ENCODE assay signal across 10 cellular contexts in genomic region chr9:755454-756381, GRCh38.
A peak's percentile ranks its signal among the peaks of the same experiment; 100 is the strongest.
DNase-seq lines count a peak whose midpoint lies in the region; ATAC-seq, FAIRE-seq and TF ChIP-seq lines count a peak whose summit lies in the region.
"Had no signal": no experiment of that assay in that cellular context is flagged by ENCODE, and none has a peak within 500 bp of the region (broad histone marks: within the 10 kb centered on the region; RNA-seq: fewer than 3 reads in every experiment).

No MANE protein-coding gene starts in this region.

- no peak overlapping the region for H4K5ac ChIP-seq in mesendoderm (ENCODE audit: low read length)

- H3K27ac Mint-ChIP-seq in activated naive CD8-positive, alpha-beta T cell treated with anti-CD3 and anti-CD28 coated beads, Interleukin-2, amount 10 ng/mL, durations not matched to agents 7 days and 5 days, result peak overlapping the region; percentile 46
- H3K27ac Mint-ChIP-seq in immature natural killer cell, result peak overlapping the region in 2 of 6 donors; percentile 12 to 53
- H3K27ac Mint-ChIP-seq: nephron had no signal

- H3K18ac ChIP-seq in mesendoderm (ENCODE audit: low read length), result no peak overlapping the region

- no peak overlapping the region for H2BK15ac ChIP-seq in mesendoderm (replicated peaks; ENCODE audit: low read depth)

- DNase-seq in ELR (ENCODE audit: low read depth) (peak; percentile 96), HTR-8/SVneo (ENCODE audit: insufficient read length, low spot score) (peak; percentile 47), mesendoderm (peak; percentile 77), immature natural killer cell (no peak), medulla oblongata (ENCODE audit: extremely low spot score) (no peak), kidney (no peak)
- no peak for DNase-seq in activated naive CD8-positive, alpha-beta T cell treated with anti-CD3 and anti-CD28 coated beads, Interleukin-2, amount 10 ng/mL, durations not matched to agents 7 days and 5 days
- DNase-seq: activated CD8-positive, alpha-beta memory T cell treated with anti-CD3 and anti-CD28 coated beads, Interleukin-2, amount 50 U/mL, for 4 hours had no signal

- intact Hi-C loops in kidney (cut with DNase I), result no loop called here

- H3K4me1 ChIP-seq in mesendoderm (ENCODE audit: control insufficient read depth, low read depth, low read length), result peaks cover 5% of the 10 kb centered on the region
- H3K4me1 ChIP-seq in kidney (ENCODE audit: control insufficient read depth in 1 of 2, insufficient read depth in 1 of 2, low read depth in 1 of 2, low read length in 2 of 2), result peaks cover 0 to 9% of the 10 kb centered on the region in 2 donors

- no peak overlapping the region for H3K4me3 ChIP-seq in mesendoderm (ENCODE audit: low read length)
- no peak overlapping the region for H3K4me3 ChIP-seq in kidney (ENCODE audit: low read length in 2 of 2)

- H3K36me3 ChIP-seq in mesendoderm (ENCODE audit: control insufficient read depth, insufficient read depth, low read length) (no peaks in the 10 kb centered on the region), kidney (ENCODE audit: control insufficient read depth in 1 of 2, insufficient read depth in 2 of 2, low read length in 2 of 2) (no peaks in the 10 kb centered on the region)

- H2BK5ac ChIP-seq in mesendoderm (ENCODE audit: low read length), result no peak overlapping the region

- no peaks in the 10 kb centered on the region for H3K79me2 ChIP-seq in mesendoderm (ENCODE audit: control insufficient read depth, insufficient read depth, low read length)

- H2BK120ac ChIP-seq in mesendoderm (ENCODE audit: low read depth, low read length), result no peak overlapping the region

- no peaks in the 10 kb centered on the region for H3K9me3 Mint-ChIP-seq in activated naive CD8-positive, alpha-beta T cell treated with anti-CD3 and anti-CD28 coated beads, Interleukin-2, amount 10 ng/mL, durations not matched to agents 7 days and 5 days
- no peaks in the 10 kb centered on the region for H3K9me3 Mint-ChIP-seq in immature natural killer cell
- H3K9me3 Mint-ChIP-seq: nephron had no signal

- no peak overlapping the region for H4K8ac ChIP-seq in mesendoderm (ENCODE audit: low read depth, low read length)

- peaks cover 48% of the 10 kb centered on the region for H3K4me1 Mint-ChIP-seq in activated naive CD8-positive, alpha-beta T cell treated with anti-CD3 and anti-CD28 coated beads, Interleukin-2, amount 10 ng/mL, durations not matched to agents 7 days and 5 days
- peaks cover 18 to 33% of the 10 kb centered on the region in 2 donors for H3K4me1 Mint-ChIP-seq in immature natural killer cell

- POLR2A ChIA-PET in activated naive CD8-positive, alpha-beta T cell treated with anti-CD3 and anti-CD28 coated beads, Interleukin-2, amount 10 ng/mL, durations not matched to agents 7 days and 5 days (lab: Charles Lee), result interaction anchor here (0.6 to 0.8 kb wide), 4 partner anchors 9 to 446 kb away, joined by 3 to 5 read pairs (median 4); no protein-coding TSS in a partner anchor

- peaks cover 5% of the 10 kb centered on the region for H3K27me3 Mint-ChIP-seq in activated naive CD8-positive, alpha-beta T cell treated with anti-CD3 and anti-CD28 coated beads, Interleukin-2, amount 10 ng/mL, durations not matched to agents 7 days and 5 days
- H3K27me3 Mint-ChIP-seq in immature natural killer cell (ENCODE audit: low read depth in 3 of 3), result peaks cover 0 to 4% (median 2%) of the 10 kb centered on the region in 3 donors

- H3K27ac ChIP-seq in mesendoderm (ENCODE audit: low read depth, low read length), result no peak overlapping the region
- H3K27ac ChIP-seq in kidney (ENCODE audit: low read depth in 2 of 2, low read length in 2 of 2), result no peak overlapping the region

- H3K23ac ChIP-seq in mesendoderm (ENCODE audit: low read length), result no peak overlapping the region

- FAIRE-seq in HTR-8/SVneo (lab: Jason Lieb, UNC) (no peak), kidney (lab: Jason Lieb, UNC) (no peak)

- no peaks in the 10 kb centered on the region for H3K9me3 ChIP-seq in kidney (ENCODE audit: control insufficient read depth in 1 of 2, low read length in 2 of 2)

- H3K4me2 ChIP-seq in mesendoderm (ENCODE audit: low read length), result no peak overlapping the region

- H3K56ac ChIP-seq in mesendoderm (ENCODE audit: low read length), result peak overlapping the region; percentile 25

- TF ChIP-seq CTCF in kidney (IDR thresholded peaks at IDR 0.05; ENCODE audit: borderline replicate concordance, extremely low read depth, insufficient read depth), result no peak

- H3K27me3 ChIP-seq in mesendoderm (ENCODE audit: insufficient read depth, low read length, poor library complexity), result no peaks in the 10 kb centered on the region

- H3K4ac ChIP-seq in mesendoderm (ENCODE audit: low read depth, low read length), result no peak overlapping the region

- peak overlapping the region; percentile 59 for H3K4me3 Mint-ChIP-seq in activated naive CD8-positive, alpha-beta T cell treated with anti-CD3 and anti-CD28 coated beads, Interleukin-2, amount 10 ng/mL, durations not matched to agents 7 days and 5 days
- H3K4me3 Mint-ChIP-seq in immature natural killer cell, result peak overlapping the region in 1 of 5 donors; percentile 18
- H3K4me3 Mint-ChIP-seq: nephron had no signal

- WGBS in mesendoderm (ENCODE audit: extremely low coverage, insufficient coverage, low lambda C conversion rate), result no CpG with 5 or more reads among the region's 12 CpGs

- H3K36me3 Mint-ChIP-seq in activated naive CD8-positive, alpha-beta T cell treated with anti-CD3 and anti-CD28 coated beads, Interleukin-2, amount 10 ng/mL, durations not matched to agents 7 days and 5 days, result peaks cover 1% of the 10 kb centered on the region
- peaks cover 0 to 4% (median 0%) of the 10 kb centered on the region in 3 donors for H3K36me3 Mint-ChIP-seq in immature natural killer cell

- H2AK5ac ChIP-seq in mesendoderm (ENCODE audit: low read length), result no peak overlapping the region

- ATAC-seq in activated naive CD8-positive, alpha-beta T cell treated with anti-CD3 and anti-CD28 coated beads, Interleukin-2, amount 10 ng/mL, durations not matched to agents 7 days and 5 days (ENCODE audit: low read depth), result peak; percentile 65
- no peak for ATAC-seq in GM19452 (IDR thresholded peaks at IDR 0.05; ENCODE audit: unreplicated experiment)

- H3K79me1 ChIP-seq in mesendoderm (ENCODE audit: low read length), result no peaks in the 10 kb centered on the region

- H3K9ac ChIP-seq in mesendoderm (ENCODE audit: low read length), result no peak overlapping the region
- no peak overlapping the region for H3K9ac ChIP-seq in kidney (ENCODE audit: low read length in 2 of 2)

Comparison
In these comparisons a context has a peak if more than half of its experiments do, and no peak if none do; other contexts are left out.
1. DNase-seq: peak in ELR (single experiment), HTR-8/SVneo (single experiment) and mesendoderm (single experiment); none in activated naive CD8-positive, alpha-beta T cell treated with anti-CD3 and anti-CD28 coated beads, Interleukin-2, amount 10 ng/mL, durations not matched to agents 7 days and 5 days (single experiment), immature natural killer cell (0 of 3), medulla oblongata (single experiment) and kidney (single experiment).